14 cellular contexts compared by ENCODE assay signal in the genomic region with DNA sequence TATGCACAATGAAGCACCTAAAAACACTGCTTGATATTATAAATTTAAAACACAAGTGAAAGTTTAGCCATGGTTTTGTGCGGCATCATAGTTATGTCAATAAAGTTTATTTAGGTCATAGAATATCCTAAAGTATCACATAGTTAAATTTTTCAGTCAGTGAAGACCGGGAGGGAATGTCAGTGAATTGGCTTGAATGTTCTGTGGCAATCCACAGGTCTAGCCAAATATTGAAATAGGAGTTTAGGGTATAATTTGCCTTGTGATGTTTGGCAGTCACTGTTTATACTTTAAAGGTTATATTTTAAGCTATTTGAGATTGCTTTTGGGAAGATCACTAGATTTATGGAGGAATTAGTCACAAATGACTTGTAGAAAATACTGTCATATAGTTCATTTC.
DNase-seq lines count a peak whose midpoint lies in the region; ATAC-seq and TF ChIP-seq lines count a peak whose summit lies in the region.
"Had no signal": no experiment of that assay in that cellular context is flagged by ENCODE, and none has a peak within 500 bp of the region (broad histone marks: within the 10 kb centered on the region; RNA-seq: fewer than 3 reads in every experiment).

No MANE protein-coding gene starts in this region.

- no peak overlapping the region for H3K4me2 ChIP-seq in PC-3 (ENCODE audit: low read length)
- H3K4me2 ChIP-seq: A549 had no signal

- no peaks in the 10 kb centered on the region for H3K27me3 Mint-ChIP-seq in chondrocyte (ENCODE audit: low read depth)
- H3K27me3 Mint-ChIP-seq: CD4-positive, alpha-beta memory T cell had no signal

- H3K36me3 ChIP-seq in PC-3 (ENCODE audit: low read depth, low read length): peaks cover 12% of the 10 kb centered on the region
- H3K36me3 ChIP-seq in tibial artery: peaks cover 44 to 59% (median 58%) of the 10 kb centered on the region in 3 donors
- H3K36me3 ChIP-seq: BE2C had no signal

- H3K4me3 ChIP-seq in PC-3 (ENCODE audit: low read length): no peak overlapping the region
- H3K4me3 ChIP-seq in tibial artery: no peak overlapping the region
- H3K4me3 ChIP-seq: A549, GM12878, HAP-1 had no signal

- H3K9me3 ChIP-seq in PC-3 (ENCODE audit: low read length) (no peaks in the 10 kb centered on the region), tibial artery (no peaks in the 10 kb centered on the region)
- H3K9me3 ChIP-seq: A549, BE2C, HAP-1 had no signal

- H3K27ac Mint-ChIP-seq in chondrocyte (ENCODE audit: unreplicated experiment): peak overlapping the region; percentile 49

- intact Hi-C loops in PC-3 (cut with micrococcal nuclease): no loop called here
- intact Hi-C loops in tibial artery (cut with DNase I; ENCODE audit: low total_unique reads): no loop called here

- CTCF ChIA-PET in PC-3 (lab: Charles Lee): no interaction called here

- H3F3A ChIP-seq in PC-3 (ENCODE audit: low read length, unreplicated experiment): no peaks in the 10 kb centered on the region

- H3K27ac ChIP-seq in PC-3 (ENCODE audit: low read length): no peak overlapping the region
- peak overlapping the region; percentile 56 to 75 for H3K27ac ChIP-seq in tibial artery
- H3K27ac ChIP-seq: A549, C4-2B had no signal

- H3K9me3 Mint-ChIP-seq in chondrocyte (ENCODE audit: low read depth): no peaks in the 10 kb centered on the region
- H3K9me3 Mint-ChIP-seq: CD4-positive, alpha-beta memory T cell had no signal

- POLR2A ChIA-PET in PC-3 (lab: Charles Lee; ENCODE audit: unreplicated experiment): no interaction called here

- H3K4me1 ChIP-seq in PC-3 (ENCODE audit: insufficient read depth, low read length) (no peaks in the 10 kb centered on the region), tibial artery (peaks cover 0 to 61% (median 13%) of the 10 kb centered on the region in 4 donors)
- H3K4me1 ChIP-seq: BE2C, HAP-1 had no signal

- H2AFZ ChIP-seq in PC-3 (ENCODE audit: low read length): no peak overlapping the region

- TF ChIP-seq CTCF in PC-3 (conservative IDR thresholded peaks at IDR 0.05; ENCODE audit: low read depth, low read length) (no peak), chondrocyte (IDR thresholded peaks at IDR 0.05) (no peak), tibial artery (IDR thresholded peaks at IDR 0.05) (no peak)

- DNase-seq in PC-3: no peak
- no peak for DNase-seq in chondrocyte (ENCODE audit: low spot score)
- no peak for DNase-seq in left lobe of liver (ENCODE audit: low spot score)
- DNase-seq in tibial artery: no peak
- DNase-seq: BE2C; CD4-positive, alpha-beta memory T cell; DMS79 had no signal

- H4K20me1 ChIP-seq in PC-3 (ENCODE audit: low read length): no peaks in the 10 kb centered on the region

- H3K9ac ChIP-seq in PC-3 (ENCODE audit: low read length): no peak overlapping the region

- TSS peak; percentile 13 for BruUV-seq in PC-3 (replicated peaks; lab: Mats Ljungman, UMichigan)

- ATAC-seq in PC-3 (no peak), left lobe of liver (peak; percentile 60), GM18861 (IDR thresholded peaks at IDR 0.05; ENCODE audit: unreplicated experiment) (no peak), GM18520 (IDR thresholded peaks at IDR 0.05; ENCODE audit: unreplicated experiment) (no peak), HG02981 (IDR thresholded peaks at IDR 0.05; ENCODE audit: unreplicated experiment) (no peak)
- ATAC-seq: A549, GM12878 had no signal

- H3K4me3 Mint-ChIP-seq in chondrocyte (ENCODE audit: unreplicated experiment): no peak overlapping the region
- H3K4me3 Mint-ChIP-seq: CD4-positive, alpha-beta memory T cell had no signal

- H3K36me3 Mint-ChIP-seq in chondrocyte (ENCODE audit: low read depth): peaks cover 29% of the 10 kb centered on the region

- no peaks in the 10 kb centered on the region for H3K79me2 ChIP-seq in PC-3 (ENCODE audit: low read length)

- H3K27me3 ChIP-seq in PC-3 (ENCODE audit: low read length): no peaks in the 10 kb centered on the region
- no peaks in the 10 kb centered on the region for H3K27me3 ChIP-seq in tibial artery
- H3K27me3 ChIP-seq: BE2C had no signal

- no peaks in the 10 kb centered on the region for H3K9me2 ChIP-seq in PC-3 (replicated peaks; ENCODE audit: low read length)

- H3K4me1 Mint-ChIP-seq in chondrocyte (ENCODE audit: low read depth): peaks cover 10% of the 10 kb centered on the region
- H3K4me1 Mint-ChIP-seq: CD4-positive, alpha-beta memory T cell had no signal
